In genomic region chr5:92002875-92003274, GRCh38 we compare ENCODE assay signal across 28 cellular contexts.
"Had no signal": no experiment of that assay in that cellular context is flagged by ENCODE, and none has a peak within 500 bp of the region (broad histone marks: within the 10 kb centered on the region; RNA-seq: fewer than 3 reads in every experiment).

No MANE protein-coding gene starts in this region.

- DNase-seq: activated CD4-positive, alpha-beta T cell treated with anti-CD3 and anti-CD28 coated beads for 4 hours; activated CD8-positive, alpha-beta memory T cell treated with anti-CD3 and anti-CD28 coated beads, Interleukin-2, amount 50 U/mL, for 4 hours; activated CD8-positive, alpha-beta T cell treated with anti-CD3 and anti-CD28 coated beads for 36 hours; activated gamma-delta T cell treated with Interleukin-2 at 50 U/mL for 16 hours; activated naive CD4-positive, alpha-beta T cell treated with anti-CD3 and anti-CD28 coated beads, Interleukin-2, amount 10 ng/mL, durations not matched to agents 7 days and 5 days; activated naive CD8-positive, alpha-beta T cell treated with anti-CD3 and anti-CD28 coated beads for 36 hours; activated T-cell treated with anti-CD3 and anti-CD28 coated beads, Interleukin-2, amount 50 U/mL, for 72 hours; adrenal gland; aorta; caudate nucleus; NCI-H1048; NCI-H146; NCI-H1930; NCI-H2107; NCI-H345; NCI-H510A; NCI-H526 treated with DMSO at 0.1 percent for 48 hours; NK-92 treated with Interleukin-12 subunit alpha and Interleukin-12 subunit beta, amount 100 ng/mL, for 24 hours; OCI-M1; RPMI8226; SW 1271 had no signal

- H3K36me3 Mint-ChIP-seq: activated naive CD4-positive, alpha-beta T cell treated with anti-CD3 and anti-CD28 coated beads, Interleukin-2, amount 10 ng/mL, durations not matched to agents 7 days and 5 days; activated naive CD8-positive, alpha-beta T cell treated with anti-CD3 and anti-CD28 coated beads for 36 hours had no signal

- H3K4me3 ChIP-seq: adrenal gland, breast epithelium, SK-N-MC had no signal

- H3K4me3 Mint-ChIP-seq: activated CD8-positive, alpha-beta T cell treated with anti-CD3 and anti-CD28 coated beads for 36 hours; activated naive CD4-positive, alpha-beta T cell treated with anti-CD3 and anti-CD28 coated beads, Interleukin-2, amount 10 ng/mL, durations not matched to agents 7 days and 5 days; activated naive CD8-positive, alpha-beta T cell treated with anti-CD3 and anti-CD28 coated beads for 36 hours; activated T-cell treated with anti-CD3 and anti-CD28 coated beads, Interleukin-2, amount 50 U/mL, for 72 hours; T-helper 1 cell treated with Interleukin-12 subunit alpha and Interleukin-12 subunit beta and Interleukin-4 antibody, amounts not matched to agents 30 μg/mL and 1 μg/mL, for 36 hours had no signal

- H3K4me1 ChIP-seq: adrenal gland, breast epithelium had no signal

- H3K9me3 Mint-ChIP-seq: activated CD8-positive, alpha-beta T cell treated with anti-CD3 and anti-CD28 coated beads for 36 hours; activated naive CD4-positive, alpha-beta T cell treated with anti-CD3 and anti-CD28 coated beads, Interleukin-2, amount 10 ng/mL, durations not matched to agents 7 days and 5 days; activated naive CD8-positive, alpha-beta T cell treated with anti-CD3 and anti-CD28 coated beads for 36 hours; activated T-helper 2 cell treated with anti-CD3 and anti-CD28 coated beads, Interferon-gamma antibody, Interleukin-2, Interleukin-4, amounts not matched to agents 10 μg/mL and 5 μg/mL and 100 μg/mL, durations not matched to agents 14 hours and 24 hours and 36 hours; T-helper 1 cell treated with Interleukin-12 subunit alpha and Interleukin-12 subunit beta and Interleukin-4 antibody, amounts not matched to agents 30 μg/mL and 1 μg/mL, for 36 hours had no signal

- H3K9me3 ChIP-seq: adrenal gland, breast epithelium had no signal

- H3K27me3 ChIP-seq: adrenal gland, breast epithelium had no signal

- H3K27ac Mint-ChIP-seq: activated CD8-positive, alpha-beta T cell treated with anti-CD3 and anti-CD28 coated beads for 36 hours; activated naive CD4-positive, alpha-beta T cell treated with anti-CD3 and anti-CD28 coated beads, Interleukin-2, amount 10 ng/mL, durations not matched to agents 7 days and 5 days; activated naive CD8-positive, alpha-beta T cell treated with anti-CD3 and anti-CD28 coated beads for 36 hours; activated T-cell treated with anti-CD3 and anti-CD28 coated beads, Interleukin-2, amount 50 U/mL, for 72 hours; activated T-helper 2 cell treated with anti-CD3 and anti-CD28 coated beads, Interferon-gamma antibody, Interleukin-2, Interleukin-4, amounts not matched to agents 10 μg/mL and 5 μg/mL and 100 μg/mL, durations not matched to agents 14 hours and 24 hours and 36 hours; T-helper 1 cell treated with Interleukin-12 subunit alpha and Interleukin-12 subunit beta and Interleukin-4 antibody, amounts not matched to agents 30 μg/mL and 1 μg/mL, for 36 hours had no signal

- ATAC-seq: activated CD4-positive, CD25-positive, alpha-beta regulatory T cell treated with anti-CD3 and anti-CD28 coated beads, Interleukin-2, amount 50 U/mL, for 24 hours; activated CD8-positive, alpha-beta T cell treated with anti-CD3 and anti-CD28 coated beads for 36 hours; activated T-cell treated with anti-CD3 and anti-CD28 coated beads, Interleukin-2, amount 50 U/mL, for 72 hours; Panc1; Right ventricle myocardium inferior had no signal

- H3K27ac ChIP-seq: adrenal gland, breast epithelium, SK-N-MC had no signal

- H3K36me3 ChIP-seq: adrenal gland, breast epithelium had no signal

- H3K4me1 Mint-ChIP-seq: activated naive CD4-positive, alpha-beta T cell treated with anti-CD3 and anti-CD28 coated beads, Interleukin-2, amount 10 ng/mL, durations not matched to agents 7 days and 5 days; activated naive CD8-positive, alpha-beta T cell treated with anti-CD3 and anti-CD28 coated beads for 36 hours had no signal

- H3K27me3 Mint-ChIP-seq: activated CD8-positive, alpha-beta T cell treated with anti-CD3 and anti-CD28 coated beads for 36 hours; activated naive CD4-positive, alpha-beta T cell treated with anti-CD3 and anti-CD28 coated beads, Interleukin-2, amount 10 ng/mL, durations not matched to agents 7 days and 5 days; activated naive CD8-positive, alpha-beta T cell treated with anti-CD3 and anti-CD28 coated beads for 36 hours had no signal
